1 cellular context compared by ENCODE assay signal in genomic region chr11:67373916-67374570, GRCh38.
TF ChIP-seq lines count a peak whose summit lies in the region.

No MANE protein-coding gene starts in this region.

TF ChIP-seq in K562, 482 proteins besides CTCF, POLR2A, EP300 and RAD21 (continued from another document and continues in another):
- TF ChIP-seq ZBTB11 (CRISPR knock-in tag; IDR thresholded peaks at IDR 0.05) (peak in 1 of 3 experiments; percentile 6; a peak in 1 of 6 replicates), NR2C1 (IDR thresholded peaks at IDR 0.05) (no peak), NR2C1 (tag; IDR thresholded peaks at IDR 0.05) (no peak), MCM3 (IDR thresholded peaks at IDR 0.05) (no peak), ZNF551 (CRISPR knock-in tag; IDR thresholded peaks at IDR 0.05) (no peak), SAFB2 (IDR thresholded peaks at IDR 0.05; ENCODE audit: borderline replicate concordance, low read depth, low read length, severe bottlenecking) (no peak), NBN (IDR thresholded peaks at IDR 0.05; ENCODE audit: low read depth) (no peak), SOX6 (IDR thresholded peaks at IDR 0.05) (peak; percentile 66), ZNF511 (CRISPR knock-in tag; IDR thresholded peaks at IDR 0.05) (no peak), DPF2 (IDR thresholded peaks at IDR 0.05) (peak; percentile 84), ZNF398 (CRISPR knock-in tag; IDR thresholded peaks at IDR 0.05) (no peak), ZNF212 (CRISPR knock-in tag; IDR thresholded peaks at IDR 0.05) (no peak), ZNF586 (CRISPR knock-in tag; conservative IDR thresholded peaks at IDR 0.05) (no peak), RUNX1 (IDR thresholded peaks at IDR 0.05; ENCODE audit: low read depth) (no peak), TAF1 (IDR thresholded peaks at IDR 0.05; ENCODE audit: control insufficient read depth, extremely low read depth, insufficient read depth, low read length, severe bottlenecking) (peak; percentile 46), NR1H2 (CRISPR knock-in tag; IDR thresholded peaks at IDR 0.05) (no peak), TAF15 (IDR thresholded peaks at IDR 0.05; ENCODE audit: low read depth, low read length) (no peak), ZNF707 (CRISPR knock-in tag; conservative IDR thresholded peaks at IDR 0.05) (no peak), DIDO1 (tag; IDR thresholded peaks at IDR 0.05; ENCODE audit: low read depth) (no peak), FOSL1 (tag; conservative IDR thresholded peaks at IDR 0.05) (peak; percentile 64), POLR2B (IDR thresholded peaks at IDR 0.05; ENCODE audit: low read depth, partially characterized antibody) (no peak), SIRT6 (IDR thresholded peaks at IDR 0.05; ENCODE audit: low read depth, low read length) (no peak), ZBTB1 (CRISPR knock-in tag; IDR thresholded peaks at IDR 0.05; ENCODE audit: borderline replicate concordance, low read depth) (no peak), NFXL1 (CRISPR knock-in tag; IDR thresholded peaks at IDR 0.05) (no peak), CBX8 (IDR thresholded peaks at IDR 0.05; ENCODE audit: borderline replicate concordance, extremely low read depth, low read depth, low read length, poor library complexity, severe bottlenecking) (no peak), PHF8 (IDR thresholded peaks at IDR 0.05; ENCODE audit: borderline replicate concordance, low read length) (peak; percentile 13; the same call in 1 of the 2 replicates), MEF2D (tag; conservative IDR thresholded peaks at IDR 0.05; ENCODE audit: low read depth) (0 out of 2 replicates have a peak, but pooled peaks have one; percentile 6), STAT6 (CRISPR knock-in tag; IDR thresholded peaks at IDR 0.05) (0 out of 2 replicates have a peak, but pooled peaks have one; percentile 58), ZNF584 (CRISPR knock-in tag; IDR thresholded peaks at IDR 0.05; ENCODE audit: low read depth) (0 out of 2 replicates have a peak, but pooled peaks have one; percentile 13), RBM39 (optimal IDR thresholded peaks at IDR 0.05; ENCODE audit: low read depth, low read length) (no peak), SRSF9 (IDR thresholded peaks at IDR 0.05; ENCODE audit: borderline replicate concordance, low read depth, low read length) (no peak), BRCA1 (IDR thresholded peaks at IDR 0.05) (no peak), BRCA1 (CRISPR knock-in tag; IDR thresholded peaks at IDR 0.05) (no peak), XRCC4 (IDR thresholded peaks at IDR 0.05; ENCODE audit: extremely low read depth, insufficient read depth, insufficient read length) (no peak), DMBX1 (CRISPR knock-in tag; IDR thresholded peaks at IDR 0.05; ENCODE audit: borderline replicate concordance) (no peak), LEF1 (IDR thresholded peaks at IDR 0.05) (0 out of 2 replicates have a peak, but pooled peaks have one; percentile 17), ZNF668 (CRISPR knock-in tag; IDR thresholded peaks at IDR 0.05) (0 out of 2 replicates have a peak, but pooled peaks have one; percentile 21), ZNF197 (CRISPR knock-in tag; IDR thresholded peaks at IDR 0.05; ENCODE audit: low read depth) (peak; percentile 24; the same call in 1 of the 2 replicates), TEAD2 (tag; IDR thresholded peaks at IDR 0.05) (no peak), ZSCAN32 (CRISPR knock-in tag; IDR thresholded peaks at IDR 0.05) (no peak), NR4A1 (CRISPR knock-in tag; IDR thresholded peaks at IDR 0.05) (no peak), NR4A1 (tag; IDR thresholded peaks at IDR 0.05) (peak; percentile 65), CREB3L1 (IDR thresholded peaks at IDR 0.05; ENCODE audit: borderline replicate concordance, low read depth) (no peak), ZKSCAN1 (IDR thresholded peaks at IDR 0.05; ENCODE audit: low read depth, low read length) (no peak), ZNF445 (CRISPR knock-in tag; IDR thresholded peaks at IDR 0.05; ENCODE audit: low read depth) (no peak), GTF2E2 (tag; IDR thresholded peaks at IDR 0.05) (0 out of 2 replicates have a peak, but pooled peaks have one; percentile 48), FUS (optimal IDR thresholded peaks at IDR 0.05; ENCODE audit: low read depth, low read length) (no peak), E2F5 (CRISPR knock-in tag; IDR thresholded peaks at IDR 0.05) (no peak), CBFA2T3 (IDR thresholded peaks at IDR 0.05) (no peak), PPARD (CRISPR knock-in tag; IDR thresholded peaks at IDR 0.05) (no peak), CBX1 (IDR thresholded peaks at IDR 0.05; ENCODE audit: low read depth) (no peak), ETS1 (conservative IDR thresholded peaks at IDR 0.05; ENCODE audit: control insufficient read depth, low read depth, low read length) (no peak), XRCC5 (IDR thresholded peaks at IDR 0.05; ENCODE audit: low read depth, low read length) (no peak), FOXP4 (CRISPR knock-in tag; IDR thresholded peaks at IDR 0.05; ENCODE audit: borderline replicate concordance) (0 out of 2 replicates have a peak, but pooled peaks have one; percentile 24), ELK1 (CRISPR knock-in tag; IDR thresholded peaks at IDR 0.05) (no peak), CXXC5 (CRISPR knock-in tag; IDR thresholded peaks at IDR 0.05) (peak; percentile 61; the same call in 1 of the 2 replicates)
